22 cellular contexts compared by ENCODE assay signal in genomic region chr6:138346302-138347195, GRCh38. TPM values are rescaled to one million over a fixed set of nuclear protein-coding genes. Genes with fewer than 3 reads are reported as not detected.
DNase-seq lines count a peak whose midpoint lies in the region; ATAC-seq, FAIRE-seq and TF ChIP-seq lines count a peak whose summit lies in the region.
"Had no signal": no experiment of that assay in that cellular context is flagged by ENCODE, and none has a peak within 500 bp of the region (broad histone marks: within the 10 kb centered on the region; RNA-seq: fewer than 3 reads in every experiment).

No MANE protein-coding gene starts in this region.

- no peak for ATAC-seq in GM21717 (IDR thresholded peaks at IDR 0.05; ENCODE audit: unreplicated experiment)
- ATAC-seq in HG03565 (IDR thresholded peaks at IDR 0.05; ENCODE audit: unreplicated experiment), result no peak
- no peak for ATAC-seq in stimulated activated effector memory CD8-positive, alpha-beta T cell treated with anti-CD3 and anti-CD28 coated beads, Interleukin-12 subunit alpha, Interleukin-12 subunit beta, amount 100 ng/mL, for 72 hours
- ATAC-seq: activated CD4-positive, alpha-beta T cell treated with anti-CD3 and anti-CD28 coated beads for 36 hours; gastroesophageal sphincter had no signal

- DNase-seq in GM04503 (ENCODE audit: low read depth) (peak; percentile 60), astrocyte (ENCODE audit: low read depth) (peak; percentile 60), fibroblast of pulmonary artery (ENCODE audit: low read depth) (peak; percentile 56), pulmonary artery endothelial cell (ENCODE audit: low read depth, low spot score) (peak; percentile 29), OCI-M1 (lab: John Stamatoyannopoulos, UW) (no peak)
- no peak for DNase-seq in stimulated activated effector memory CD8-positive, alpha-beta T cell treated with anti-CD3 and anti-CD28 coated beads, Interleukin-12 subunit alpha, Interleukin-12 subunit beta, amount 100 ng/mL, for 72 hours (ENCODE audit: low spot score in 2 of 2)
- DNase-seq: activated CD4-positive, alpha-beta T cell treated with anti-CD3 and anti-CD28 coated beads for 36 hours; activated naive CD4-positive, alpha-beta T cell treated with anti-CD3 and anti-CD28 coated beads, Interleukin-2, amount 50 U/mL, for 16 hours; activated T-cell treated with anti-CD3 and anti-CD28 coated beads for 4 hours; DMS 273 treated with DMSO at 0.1 percent for 48 hours; NCI-H187 treated with DMSO at 0.1 percent for 48 hours; NCI-H510A; stimulated activated CD4-positive, alpha-beta T cell treated with anti-CD3 and anti-CD28 coated beads, Interleukin-1b, Interleukin-23, amount 100 ng/mL, for 48 hours; substantia nigra had no signal

- TF ChIP-seq CTCF in astrocyte (IDR thresholded peaks at IDR 0.05; ENCODE audit: insufficient read depth, low read depth, low read length) (no peak), fibroblast of pulmonary artery (IDR thresholded peaks at IDR 0.05; ENCODE audit: low read length, missing control alignments) (no peak)

- no peaks in the 10 kb centered on the region for H3K9me3 Mint-ChIP-seq in astrocyte (ENCODE audit: unreplicated experiment)
- H3K9me3 Mint-ChIP-seq in stimulated activated effector memory CD8-positive, alpha-beta T cell treated with anti-CD3 and anti-CD28 coated beads, Interleukin-12 subunit alpha, Interleukin-12 subunit beta, amount 100 ng/mL, for 72 hours, result no peaks in the 10 kb centered on the region
- H3K9me3 Mint-ChIP-seq: nephron had no signal

- no peaks in the 10 kb centered on the region for H3K36me3 ChIP-seq in astrocyte (ENCODE audit: insufficient read depth, low read length)
- H3K36me3 ChIP-seq: BLaER1 treated with 17β-estradiol and CSF1 and Interleukin-3, amounts not matched to agents 10 nM and 100 nM; gastroesophageal sphincter; HAP-1; SJCRH30 had no signal

- H3K36me3 Mint-ChIP-seq in astrocyte (ENCODE audit: low read depth, unreplicated experiment), result no peaks in the 10 kb centered on the region
- no peaks in the 10 kb centered on the region for H3K36me3 Mint-ChIP-seq in stimulated activated effector memory CD8-positive, alpha-beta T cell treated with anti-CD3 and anti-CD28 coated beads, Interleukin-12 subunit alpha, Interleukin-12 subunit beta, amount 100 ng/mL, for 72 hours

- no peak overlapping the region for H2AFZ ChIP-seq in astrocyte (ENCODE audit: low read depth, low read length)

- H4K20me1 ChIP-seq in astrocyte (ENCODE audit: insufficient read depth, low read length), result no peaks in the 10 kb centered on the region
- H4K20me1 ChIP-seq: BLaER1 treated with 17β-estradiol and CSF1 and Interleukin-3, amounts not matched to agents 10 nM and 100 nM had no signal

- H3K27ac Mint-ChIP-seq in astrocyte (ENCODE audit: unreplicated experiment), result peak overlapping the region; percentile 48
- H3K27ac Mint-ChIP-seq in stimulated activated effector memory CD8-positive, alpha-beta T cell treated with anti-CD3 and anti-CD28 coated beads, Interleukin-12 subunit alpha, Interleukin-12 subunit beta, amount 100 ng/mL, for 72 hours, result no peak overlapping the region
- H3K27ac Mint-ChIP-seq: activated CD4-positive, alpha-beta T cell treated with anti-CD3 and anti-CD28 coated beads for 36 hours; nephron had no signal

- no peaks in the 10 kb centered on the region for H3K27me3 Mint-ChIP-seq in astrocyte (ENCODE audit: low read depth, unreplicated experiment)

- H3K4me3 Mint-ChIP-seq in astrocyte (ENCODE audit: unreplicated experiment), result no peak overlapping the region
- no peak overlapping the region for H3K4me3 Mint-ChIP-seq in stimulated activated effector memory CD8-positive, alpha-beta T cell treated with anti-CD3 and anti-CD28 coated beads, Interleukin-12 subunit alpha, Interleukin-12 subunit beta, amount 100 ng/mL, for 72 hours
- H3K4me3 Mint-ChIP-seq: activated CD4-positive, alpha-beta T cell treated with anti-CD3 and anti-CD28 coated beads for 36 hours; nephron had no signal

- no peak overlapping the region for H3K27ac ChIP-seq in astrocyte (ENCODE audit: low read depth, low read length)
- H3K27ac ChIP-seq: BLaER1 treated with 17β-estradiol and CSF1 and Interleukin-3, amounts not matched to agents 10 nM and 100 nM; gastroesophageal sphincter; SJCRH30 had no signal

- no peak overlapping the region for H3K4me2 ChIP-seq in astrocyte (ENCODE audit: low read length)
- H3K4me2 ChIP-seq: BLaER1 treated with 17β-estradiol and CSF1 and Interleukin-3, amounts not matched to agents 10 nM and 100 nM had no signal

- no peaks in the 10 kb centered on the region for H3K27me3 ChIP-seq in astrocyte (ENCODE audit: insufficient read depth, low read length)
- H3K27me3 ChIP-seq: BLaER1 treated with 17β-estradiol and CSF1 and Interleukin-3, amounts not matched to agents 10 nM and 100 nM; gastroesophageal sphincter; SJCRH30 had no signal

- FAIRE-seq in astrocyte (lab: Jason Lieb, UNC), result peak; percentile 91

- H3K9ac ChIP-seq in astrocyte (ENCODE audit: low read length), result no peak overlapping the region
- H3K9ac ChIP-seq: BLaER1 treated with 17β-estradiol and CSF1 and Interleukin-3, amounts not matched to agents 10 nM and 100 nM had no signal

- H3K4me1 Mint-ChIP-seq in astrocyte (ENCODE audit: low read depth, unreplicated experiment), result peaks cover 2% of the 10 kb centered on the region
- no peaks in the 10 kb centered on the region for H3K4me1 Mint-ChIP-seq in stimulated activated effector memory CD8-positive, alpha-beta T cell treated with anti-CD3 and anti-CD28 coated beads, Interleukin-12 subunit alpha, Interleukin-12 subunit beta, amount 100 ng/mL, for 72 hours
- H3K4me1 Mint-ChIP-seq: activated CD4-positive, alpha-beta T cell treated with anti-CD3 and anti-CD28 coated beads for 36 hours had no signal

- H3K4me1 ChIP-seq in astrocyte (ENCODE audit: insufficient read depth, low read length), result no peaks in the 10 kb centered on the region
- H3K4me1 ChIP-seq: BLaER1 treated with 17β-estradiol and CSF1 and Interleukin-3, amounts not matched to agents 10 nM and 100 nM; gastroesophageal sphincter; SJCRH30 had no signal

- H3K79me2 ChIP-seq in astrocyte (ENCODE audit: insufficient read depth, low read length), result no peaks in the 10 kb centered on the region

- H3K4me3 ChIP-seq in astrocyte (ENCODE audit: insufficient read depth, low read depth, low read length) (no peak overlapping the region), fibroblast of pulmonary artery (replicated peaks; ENCODE audit: low read depth, low read length) (no peak overlapping the region)
- H3K4me3 ChIP-seq: BLaER1 treated with 17β-estradiol and CSF1 and Interleukin-3, amounts not matched to agents 10 nM and 100 nM; gastroesophageal sphincter; HAP-1; SJCRH30 had no signal

- H3K9me3 ChIP-seq in astrocyte (ENCODE audit: insufficient read depth, low read depth, low read length), result no peaks in the 10 kb centered on the region
- H3K9me3 ChIP-seq: BLaER1 treated with 17β-estradiol and CSF1 and Interleukin-3, amounts not matched to agents 10 nM and 100 nM; gastroesophageal sphincter; HAP-1; SJCRH30 had no signal

RNA-seq across cellular contexts. Expression of gene SMIM28, which starts 31.2 kb away (rescaled TPM):
- total RNA-seq in astrocyte (not detected in 2 replicates), pulmonary artery endothelial cell (not detected in 2 replicates)
- total RNA-seq: activated CD4-positive, alpha-beta T cell treated with anti-CD3 and anti-CD28 coated beads for 36 hours; lung microvascular endothelial cell had no signal

RNA-seq across cellular contexts. Expression of gene HEBP2, which starts 57.5 kb away (rescaled TPM):
- total RNA-seq in astrocyte, result 32.6 and 40.5 TPM in 2 replicates
- total RNA-seq in pulmonary artery endothelial cell, result 50.8 and 58.2 TPM in 2 replicates

Comparison
In these comparisons a context has a peak if more than half of its experiments do, and no peak if none do; other contexts are left out.
1. DNase-seq: peak in GM04503 (single experiment), astrocyte (single experiment), fibroblast of pulmonary artery (single experiment) and pulmonary artery endothelial cell (single experiment); none in OCI-M1 (single experiment) and stimulated activated effector memory CD8-positive, alpha-beta T cell treated with anti-CD3 and anti-CD28 coated beads, Interleukin-12 subunit alpha, Interleukin-12 subunit beta, amount 100 ng/mL, for 72 hours (0 of 2).